In the genomic region with DNA sequence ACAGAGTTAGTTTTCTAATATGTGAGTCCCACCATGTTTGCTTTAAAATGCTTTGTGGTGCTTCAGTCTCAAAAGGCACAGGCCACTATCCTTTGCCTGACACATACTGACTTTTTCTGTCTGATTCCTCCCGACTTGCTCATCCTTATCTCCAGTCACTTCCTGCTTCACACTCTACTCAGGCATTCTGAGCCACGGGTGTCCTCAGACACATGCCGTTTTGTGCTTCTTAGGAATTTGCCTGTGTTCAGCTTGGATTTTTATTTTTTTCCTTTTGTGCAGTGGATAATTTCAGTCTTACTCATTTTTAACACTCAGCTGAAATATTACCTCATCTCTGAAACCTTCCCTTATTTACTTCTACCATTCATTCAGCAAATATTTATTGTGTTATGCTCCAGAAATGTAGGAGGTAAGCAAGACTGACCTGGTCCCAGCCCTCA, we compare ENCODE assay signal across 9 cellular contexts. TPM values are rescaled to one million over a fixed set of nuclear protein-coding genes. Genes with fewer than 3 reads are reported as not detected.
DNase-seq lines count a peak whose midpoint lies in the region; ATAC-seq, FAIRE-seq and TF ChIP-seq lines count a peak whose summit lies in the region.
"Had no signal": no experiment of that assay in that cellular context is flagged by ENCODE, and none has a peak within 500 bp of the region (broad histone marks: within the 10 kb centered on the region; RNA-seq: fewer than 3 reads in every experiment).

No MANE protein-coding gene starts in this region.

- TF ChIP-seq CTCF in astrocyte of the spinal cord (IDR thresholded peaks at IDR 0.05; ENCODE audit: low read depth, low read length), result no peak

- ATAC-seq in Right ventricle myocardium inferior (peak; percentile 65), GM19395 (IDR thresholded peaks at IDR 0.05; ENCODE audit: unreplicated experiment) (no peak)

- FAIRE-seq in urothelium cell line (lab: Jason Lieb, UNC), result no peak

- in situ Hi-C loops in astrocyte of the spinal cord (cut with HindIII; ENCODE audit: low sequenced_read_pairs), result no loop called here

- no peak overlapping the region for H3K4me3 ChIP-seq in astrocyte of the spinal cord (ENCODE audit: low read depth, low read length)

- intact Hi-C loops in Right ventricle myocardium inferior (cut with DNase I) (no loop called here), cardiac septum (cut with DNase I) (no loop called here)

- no peak for DNase-seq in Right ventricle myocardium inferior (ENCODE audit: missing footprints)
- DNase-seq in cardiac septum (ENCODE audit: low spot score), result no peak
- peak; percentile 90 for DNase-seq in astrocyte of the spinal cord (ENCODE audit: low read depth, low spot score)
- DNase-seq in iPS-NIHi7 (ENCODE audit: extremely low spot score), result peak; percentile 65
- peak; percentile 69 for DNase-seq in urothelium cell line (ENCODE audit: low spot score)
- no peak for DNase-seq in NCI-H1105 treated with DMSO at 0.1 percent for 48 hours (lab: John Stamatoyannopoulos, UW)
- DNase-seq in stimulated activated naive CD4-positive, alpha-beta T cell treated with Interleukin-2 at 50 U/mL for 16 hours (lab: John Stamatoyannopoulos, UW), result no peak
- DNase-seq: activated naive CD4-positive, alpha-beta T cell treated with anti-CD3 and anti-CD28 coated beads, Interleukin-2, amount 10 ng/mL, durations not matched to agents 7 days and 5 days had no signal

RNA-seq across cellular contexts. Expression of a gene that starts 54.1 kb away (rescaled TPM):
- 13.7 TPM for total RNA-seq in Right ventricle myocardium inferior
- total RNA-seq in cardiac septum, result 9.9 TPM

Comparison
In these comparisons a context has a peak if more than half of its experiments do, and no peak if none do; other contexts are left out.
1. DNase-seq: peak in astrocyte of the spinal cord (single experiment), iPS-NIHi7 (single experiment) and urothelium cell line (single experiment); none in Right ventricle myocardium inferior (single experiment), cardiac septum (single experiment), NCI-H1105 treated with DMSO at 0.1 percent for 48 hours (single experiment) and stimulated activated naive CD4-positive, alpha-beta T cell treated with Interleukin-2 at 50 U/mL for 16 hours (single experiment).